31 cellular contexts compared by ENCODE assay signal in genomic region chr2:127631184-127631996, GRCh38. TPM values are rescaled to one million over a fixed set of nuclear protein-coding genes. Genes with fewer than 3 reads are reported as not detected.
DNase-seq lines count a peak whose midpoint lies in the region; ATAC-seq and TF ChIP-seq lines count a peak whose summit lies in the region.
"Had no signal": no experiment of that assay in that cellular context is flagged by ENCODE, and none has a peak within 500 bp of the region (broad histone marks: within the 10 kb centered on the region; RNA-seq: fewer than 3 reads in every experiment).

No MANE protein-coding gene starts in this region.

- H3K4me3 ChIP-seq in BLaER1 treated with 17β-estradiol and CSF1 and Interleukin-3, amounts not matched to agents 10 nM and 100 nM, result no peak overlapping the region; a peak in 3 of 20 replicates
- H3K4me3 ChIP-seq in rectal smooth muscle tissue (ENCODE audit: low read length), result no peak overlapping the region
- H3K4me3 ChIP-seq: colonic mucosa, left lung, Peyer's patch had no signal

- no peaks in the 10 kb centered on the region for H3K36me3 ChIP-seq in BLaER1 treated with 17β-estradiol and CSF1 and Interleukin-3, amounts not matched to agents 10 nM and 100 nM
- no peaks in the 10 kb centered on the region for H3K36me3 ChIP-seq in rectal smooth muscle tissue (ENCODE audit: control insufficient read depth, insufficient read depth, low read length)
- H3K36me3 ChIP-seq: colonic mucosa, left lung had no signal

- POLR2A ChIA-PET in activated B cell treated with CpG ODN at 0.5 μM for 24 hours (lab: Charles Lee), result interaction anchor here (1.2 to 1.8 kb wide), 6 partner anchors 9 to 38 kb away, joined by 4 to 7 read pairs (median 4); no protein-coding TSS in a partner anchor

- H3K9me3 ChIP-seq in BLaER1 treated with 17β-estradiol and CSF1 and Interleukin-3, amounts not matched to agents 10 nM and 100 nM (replicated peaks in 1 of 11), result no peaks in the 10 kb centered on the region
- H3K9me3 ChIP-seq: colonic mucosa, left lung, Peyer's patch had no signal

- peak overlapping the region in 8 of 11 experiments; percentile 3 to 68 (median 36); a peak in 10 of 22 replicates for H3K9ac ChIP-seq in BLaER1 treated with 17β-estradiol and CSF1 and Interleukin-3, amounts not matched to agents 10 nM and 100 nM
- no peak overlapping the region for H3K9ac ChIP-seq in rectal smooth muscle tissue (ENCODE audit: low read length)

- no peaks in the 10 kb centered on the region for H3K27me3 Mint-ChIP-seq in activated B cell treated with CpG ODN at 0.5 μM for 24 hours
- H3K27me3 Mint-ChIP-seq: activated CD4-positive, alpha-beta T cell treated with anti-CD3 and anti-CD28 coated beads, Interleukin-2, amount 10 ng/mL, durations not matched to agents 24 days and 14 days; activated naive CD8-positive, alpha-beta T cell treated with anti-CD3 and anti-CD28 coated beads for 36 hours; activated T-cell treated with anti-CD3 and anti-CD28 coated beads, Interleukin-2, amount 50 U/mL, for 24 hours; stimulated activated naive CD8-positive, alpha-beta T cell treated with anti-CD3 and anti-CD28 coated beads, Interleukin-15, amount 100 ng/mL, for 72 hours had no signal

- peaks cover 89% of the 10 kb centered on the region for H3K4me1 Mint-ChIP-seq in activated B cell treated with CpG ODN at 0.5 μM for 24 hours

- intact Hi-C loops in activated B cell treated with CpG ODN at 0.5 μM for 24 hours (cut with micrococcal nuclease), result loop anchor here (10.0 kb wide), 1 partner anchor 547 kb away; no protein-coding TSS in a partner anchor

- no peaks in the 10 kb centered on the region for H3K9me3 Mint-ChIP-seq in activated B cell treated with CpG ODN at 0.5 μM for 24 hours
- H3K9me3 Mint-ChIP-seq: activated CD4-positive, alpha-beta T cell treated with anti-CD3 and anti-CD28 coated beads, Interleukin-2, amount 10 ng/mL, durations not matched to agents 24 days and 14 days; activated naive CD8-positive, alpha-beta T cell treated with anti-CD3 and anti-CD28 coated beads for 36 hours; activated T-cell treated with anti-CD3 and anti-CD28 coated beads, Interleukin-2, amount 50 U/mL, for 24 hours; stimulated activated naive CD8-positive, alpha-beta T cell treated with anti-CD3 and anti-CD28 coated beads, Interleukin-15, amount 100 ng/mL, for 72 hours had no signal

- H3K4me1 ChIP-seq in BLaER1 treated with 17β-estradiol and CSF1 and Interleukin-3, amounts not matched to agents 10 nM and 100 nM, result peaks cover 68 to 99% (median 98%) of the 10 kb centered on the region in 10 experiments
- peaks cover 6% of the 10 kb centered on the region for H3K4me1 ChIP-seq in rectal smooth muscle tissue (ENCODE audit: control insufficient read depth, insufficient read depth, low read length)
- H3K4me1 ChIP-seq: colonic mucosa had no signal

- no peak for TF ChIP-seq CTCF in activated B cell treated with CpG ODN at 0.5 μM for 24 hours (IDR thresholded peaks at IDR 0.05)

- peaks cover 0 to 49% (median 0%) of the 10 kb centered on the region in 11 experiments; a peak in 7 of 22 replicates for H3K27me3 ChIP-seq in BLaER1 treated with 17β-estradiol and CSF1 and Interleukin-3, amounts not matched to agents 10 nM and 100 nM
- no peaks in the 10 kb centered on the region for H3K27me3 ChIP-seq in rectal smooth muscle tissue (ENCODE audit: control insufficient read depth, insufficient read depth, low read length)
- H3K27me3 ChIP-seq: colonic mucosa, left lung, Peyer's patch had no signal

- H4K20me1 ChIP-seq in BLaER1 treated with 17β-estradiol and CSF1 and Interleukin-3, amounts not matched to agents 10 nM and 100 nM, result peaks cover 0 to 7% (median 0%) of the 10 kb centered on the region in 11 experiments; a peak in 4 of 22 replicates

- DNase-seq in activated B cell treated with CpG ODN at 0.5 μM for 24 hours (no peak), hepatic stellate cell (ENCODE audit: low spot score) (peak; percentile 31), DMS79 (lab: John Stamatoyannopoulos, UW) (no peak), T-helper 9 cell (no peak)
- DNase-seq: activated CD4-positive, alpha-beta T cell treated with anti-CD3 and anti-CD28 coated beads, Interleukin-2, amount 10 ng/mL, durations not matched to agents 24 days and 14 days; activated effector memory CD4-positive, alpha-beta T cell treated with anti-CD3 and anti-CD28 coated beads, Interleukin-2, amount 50 U/mL, for 16 hours; activated naive CD8-positive, alpha-beta T cell treated with anti-CD3 and anti-CD28 coated beads for 36 hours; activated T-cell treated with anti-CD3 and anti-CD28 coated beads, Interleukin-2, amount 50 U/mL, for 24 hours; AML-193; aorta; colonic mucosa; DMS 273 treated with DMSO at 0.1 percent for 48 hours; effector memory CD4-positive, alpha-beta T cell; HCEC 1CT; NCI-H446 treated with DMSO at 0.1 percent for 48 hours; NCI-H82; occipital lobe; SIG-M5; small intestine; stimulated activated naive CD8-positive, alpha-beta T cell treated with anti-CD3 and anti-CD28 coated beads, Interleukin-15, amount 100 ng/mL, for 72 hours; SW 1271; T1000 had no signal

- peak overlapping the region in 5 of 11 experiments; percentile 10 to 99 (median 98); a peak in 8 of 22 replicates for H3K27ac ChIP-seq in BLaER1 treated with 17β-estradiol and CSF1 and Interleukin-3, amounts not matched to agents 10 nM and 100 nM
- H3K27ac ChIP-seq in rectal smooth muscle tissue (ENCODE audit: low read depth, low read length), result peak overlapping the region; percentile 53
- H3K27ac ChIP-seq: colonic mucosa, epithelial cell of prostate, left lung had no signal

- H3K27ac Mint-ChIP-seq in activated B cell treated with CpG ODN at 0.5 μM for 24 hours, result peak overlapping the region; percentile 30
- H3K27ac Mint-ChIP-seq: activated CD4-positive, alpha-beta T cell treated with anti-CD3 and anti-CD28 coated beads, Interleukin-2, amount 10 ng/mL, durations not matched to agents 24 days and 14 days; activated naive CD8-positive, alpha-beta T cell treated with anti-CD3 and anti-CD28 coated beads for 36 hours; activated T-cell treated with anti-CD3 and anti-CD28 coated beads, Interleukin-2, amount 50 U/mL, for 24 hours; stimulated activated naive CD8-positive, alpha-beta T cell treated with anti-CD3 and anti-CD28 coated beads, Interleukin-15, amount 100 ng/mL, for 72 hours had no signal

- H3K4me3 Mint-ChIP-seq in activated B cell treated with CpG ODN at 0.5 μM for 24 hours, result peak overlapping the region; percentile 50
- H3K4me3 Mint-ChIP-seq: activated CD4-positive, alpha-beta T cell treated with anti-CD3 and anti-CD28 coated beads, Interleukin-2, amount 10 ng/mL, durations not matched to agents 24 days and 14 days; activated naive CD8-positive, alpha-beta T cell treated with anti-CD3 and anti-CD28 coated beads for 36 hours; activated T-cell treated with anti-CD3 and anti-CD28 coated beads, Interleukin-2, amount 50 U/mL, for 24 hours; stimulated activated naive CD8-positive, alpha-beta T cell treated with anti-CD3 and anti-CD28 coated beads, Interleukin-15, amount 100 ng/mL, for 72 hours had no signal

- H3K36me3 Mint-ChIP-seq in activated B cell treated with CpG ODN at 0.5 μM for 24 hours (ENCODE audit: low read depth), result no peaks in the 10 kb centered on the region
- H3K36me3 Mint-ChIP-seq: activated naive CD8-positive, alpha-beta T cell treated with anti-CD3 and anti-CD28 coated beads for 36 hours had no signal

- peak overlapping the region; percentile 75 to 100 (median 97) for H3K4me2 ChIP-seq in BLaER1 treated with 17β-estradiol and CSF1 and Interleukin-3, amounts not matched to agents 10 nM and 100 nM

- CTCF ChIA-PET in activated B cell treated with CpG ODN at 0.5 μM for 24 hours (lab: Charles Lee), result interaction anchor here (1.2 to 1.6 kb wide), 5 partner anchors 10 to 40 kb away, joined by 3 to 13 read pairs (median 3); no protein-coding TSS in a partner anchor

- ATAC-seq in activated B cell treated with CpG ODN at 0.5 μM for 24 hours (ENCODE audit: low read depth) (no peak), GM19328 (IDR thresholded peaks at IDR 0.05; ENCODE audit: unreplicated experiment) (no peak), GM21786 (IDR thresholded peaks at IDR 0.05; ENCODE audit: unreplicated experiment) (no peak)
- ATAC-seq: left lung had no signal

RNA-seq across cellular contexts. Expression of gene GPR17, which starts 14.6 kb away (rescaled TPM):
- total RNA-seq in activated B cell treated with CpG ODN at 0.5 μM for 24 hours, result not detected in 2 replicates
- total RNA-seq: activated CD4-positive, alpha-beta T cell treated with anti-CD3 and anti-CD28 coated beads, Interleukin-2, amount 10 ng/mL, durations not matched to agents 24 days and 14 days; activated naive CD8-positive, alpha-beta T cell treated with anti-CD3 and anti-CD28 coated beads for 36 hours; LHCN-M2; Peyer's patch; pulmonary artery endothelial cell had no signal

RNA-seq across cellular contexts. Expression of gene LIMS2, which starts 43.9 kb away (rescaled TPM):
- 5.1 and 5.3 TPM in 2 replicates for total RNA-seq in activated B cell treated with CpG ODN at 0.5 μM for 24 hours
